In genomic region chr10:12518024-12518423, GRCh38 we compare ENCODE assay signal across 6 cellular contexts.
"Had no signal": no experiment of that assay in that cellular context is flagged by ENCODE, and none has a peak within 500 bp of the region (broad histone marks: within the 10 kb centered on the region; RNA-seq: fewer than 3 reads in every experiment).

No MANE protein-coding gene starts in this region.

- H3K27ac ChIP-seq: HL-60 had no signal

- DNase-seq: IMR-90, KBM-7, KG1 had no signal

- FAIRE-seq: HepG2, HTR-8/SVneo had no signal

- ATAC-seq: HepG2 had no signal
